8 cellular contexts compared by ENCODE assay signal in genomic region chr2:216195565-216195978, GRCh38.
DNase-seq lines count a peak whose midpoint lies in the region; ATAC-seq and TF ChIP-seq lines count a peak whose summit lies in the region.
"Had no signal": no experiment of that assay in that cellular context is flagged by ENCODE, and none has a peak within 500 bp of the region (broad histone marks: within the 10 kb centered on the region; RNA-seq: fewer than 3 reads in every experiment).

No MANE protein-coding gene starts in this region.

- TF ChIP-seq CTCF in PC-9 (conservative IDR thresholded peaks at IDR 0.05) = no peak
- TF ChIP-seq CTCF in astrocyte of the spinal cord (IDR thresholded peaks at IDR 0.05; ENCODE audit: low read depth, low read length) = no peak
- TF ChIP-seq CTCF in gastroesophageal sphincter (IDR thresholded peaks at IDR 0.05) = no peak

- no peak for TF ChIP-seq EP300 in gastroesophageal sphincter (IDR thresholded peaks at IDR 0.05)

- no peak for TF ChIP-seq POLR2A in gastroesophageal sphincter (IDR thresholded peaks at IDR 0.05)

- intact Hi-C loops in PC-9 (cut with micrococcal nuclease; ENCODE audit: unreplicated experiment) = no loop called here

- H3K4me3 ChIP-seq in PC-9 (no peak overlapping the region), astrocyte of the spinal cord (ENCODE audit: low read depth, low read length) (no peak overlapping the region), gastroesophageal sphincter (no peak overlapping the region)
- H3K4me3 ChIP-seq: right atrium auricular region had no signal

- no TSS peak for BruUV-seq in PC-9 (replicated peaks; lab: Mats Ljungman, UMichigan)

- H3K9me2 ChIP-seq in PC-9 (ENCODE audit: insufficient read depth) = no peaks in the 10 kb centered on the region; the same call in 1 of the 2 replicates

- ATAC-seq in gastroesophageal sphincter = no peak
- no peak for ATAC-seq in HG02973 (IDR thresholded peaks at IDR 0.05; ENCODE audit: unreplicated experiment)

- H3K27me3 ChIP-seq in PC-9 (ENCODE audit: insufficient read depth, low read depth) (no peaks in the 10 kb centered on the region), gastroesophageal sphincter (no peaks in the 10 kb centered on the region)
- H3K27me3 ChIP-seq: right atrium auricular region had no signal

- H3K79me2 ChIP-seq in PC-9 (ENCODE audit: low read depth) = no peaks in the 10 kb centered on the region

- in situ Hi-C loops in astrocyte of the spinal cord (cut with HindIII; ENCODE audit: low sequenced_read_pairs) = no loop called here

- CTCF ChIA-PET in PC-9 (lab: Charles Lee) = no interaction called here

- H4K20me1 ChIP-seq in PC-9 (ENCODE audit: insufficient read depth) = no peaks in the 10 kb centered on the region; the same call in 1 of the 2 replicates

- peak; percentile 95 for DNase-seq in ELR (ENCODE audit: low read depth)
- DNase-seq in PC-9 = no peak
- peak; percentile 88 for DNase-seq in astrocyte of the spinal cord (ENCODE audit: low read depth, low spot score)
- DNase-seq in myocyte (ENCODE audit: low read depth) = peak; percentile 34
- no peak for DNase-seq in midbrain (lab: John Stamatoyannopoulos, UW)

- POLR2A ChIA-PET in PC-9 (lab: Charles Lee; ENCODE audit: unreplicated experiment) = no interaction called here

- no peak overlapping the region for H2AFZ ChIP-seq in PC-9

- 80 to 81% methylated on average over 3 to 4 of the region's 4 CpGs for WGBS in gastroesophageal sphincter (ENCODE audit: low coverage in 1 of 2), 2 donors

- H3F3A ChIP-seq in PC-9 (ENCODE audit: insufficient read depth, low read depth) = peaks cover 17% of the 10 kb centered on the region

- H3K4me1 ChIP-seq in PC-9 (replicated peaks; ENCODE audit: insufficient read depth) = no peaks in the 10 kb centered on the region
- H3K4me1 ChIP-seq in gastroesophageal sphincter = no peaks in the 10 kb centered on the region
- H3K4me1 ChIP-seq: right atrium auricular region had no signal

- peak overlapping the region; percentile 13; the same call in 1 of the 2 replicates for H3K27ac ChIP-seq in PC-9
- H3K27ac ChIP-seq in gastroesophageal sphincter = no peak overlapping the region
- H3K27ac ChIP-seq: right atrium auricular region had no signal

- no peak overlapping the region for H3K4me2 ChIP-seq in PC-9

- H3K9me3 ChIP-seq in PC-9 (ENCODE audit: insufficient read depth, low read depth) (no peaks in the 10 kb centered on the region), gastroesophageal sphincter (no peaks in the 10 kb centered on the region)
- H3K9me3 ChIP-seq: right atrium auricular region had no signal

- peaks cover 62% of the 10 kb centered on the region for H3K36me3 ChIP-seq in PC-9 (ENCODE audit: low read depth)
- peaks cover 0 to 100% of the 10 kb centered on the region in 2 donors for H3K36me3 ChIP-seq in gastroesophageal sphincter

Comparison
In these comparisons a context has a peak if more than half of its experiments do, and no peak if none do; other contexts are left out.
1. DNase-seq: peak in ELR (single experiment), astrocyte of the spinal cord (single experiment) and myocyte (single experiment); none in PC-9 (0 of 2) and midbrain (single experiment).